Comparison of ENCODE assay signal across 8 cellular contexts in the genomic region with DNA sequence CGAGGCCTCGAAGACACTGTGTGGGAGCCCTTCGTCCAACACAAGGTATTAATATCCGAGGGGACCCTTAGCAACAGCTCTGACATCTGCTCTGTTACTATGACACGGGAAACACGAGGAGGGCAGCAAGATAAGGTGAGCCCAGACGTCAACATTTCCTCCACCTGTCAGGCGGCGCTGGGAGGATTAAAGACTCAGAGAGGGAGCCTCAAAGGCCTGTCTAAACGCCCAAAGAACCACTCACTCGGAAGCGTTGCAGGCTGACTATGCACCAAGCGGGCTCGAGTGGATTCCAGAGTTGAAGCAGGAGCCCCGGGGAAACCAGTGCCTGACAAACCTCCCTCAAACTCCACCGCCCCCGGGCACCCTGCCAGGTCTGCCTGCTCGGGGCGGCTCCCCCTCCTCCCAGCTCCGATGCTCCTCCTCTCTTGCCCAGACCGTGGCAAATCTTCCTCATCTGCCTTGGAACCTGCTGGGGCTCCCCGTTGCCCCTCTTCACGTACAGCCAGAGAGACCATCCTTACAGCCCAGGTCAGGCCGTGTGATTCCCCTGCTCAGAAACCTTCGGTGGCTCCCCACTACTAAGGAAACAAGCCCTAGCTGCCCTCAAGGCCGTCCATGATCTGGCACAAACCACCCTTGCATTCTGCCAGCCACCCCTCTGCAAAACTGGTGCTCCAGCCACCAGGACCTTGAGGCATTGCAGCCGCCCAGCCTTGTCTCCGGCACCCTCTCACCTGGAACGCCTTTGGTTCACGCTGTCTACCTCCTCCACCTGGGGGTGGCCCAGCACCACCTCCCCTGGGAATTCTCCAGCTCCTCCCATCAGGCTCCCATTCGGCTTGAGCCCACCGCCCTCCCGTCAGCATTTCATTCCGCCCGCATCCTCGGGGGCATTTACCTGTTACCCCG. TPM values are rescaled to one million over a fixed set of nuclear protein-coding genes. Genes with fewer than 3 reads are reported as not detected.
DNase-seq lines count a peak whose midpoint lies in the region; ATAC-seq lines count a peak whose summit lies in the region.

No MANE protein-coding gene starts in this region.

- DNase-seq in DMS53 treated with DMSO at 0.1 percent for 48 hours (lab: John Stamatoyannopoulos, UW; ENCODE audit: unreplicated experiment) (peak; percentile 19), NCI-H524 (lab: John Stamatoyannopoulos, UW) (peak; percentile 82 to 90), sciatic nerve (ENCODE audit: low spot score) (peak; percentile 84), NOMO-1 treated with dmso at 0.1 percent for 144 hours (lab: John Stamatoyannopoulos, UW; ENCODE audit: unreplicated experiment) (no peak), HuH-7 (ENCODE audit: low spot score) (no peak)

- H3K27ac ChIP-seq in esophagus (ENCODE audit: low read depth in 2 of 2, low read length in 1 of 2), result peak overlapping the region; percentile 16 to 21

- no peaks in the 10 kb centered on the region for H3K27me3 ChIP-seq in esophagus (ENCODE audit: control insufficient read depth in 1 of 2, insufficient read depth in 2 of 2, low read length in 2 of 2)

- H3K9me3 ChIP-seq in esophagus (ENCODE audit: control insufficient read depth in 2 of 2, insufficient read depth in 1 of 2, low read depth in 1 of 2, low read length in 1 of 2), result no peaks in the 10 kb centered on the region

- WGBS in esophagus, 2 donors, result 35 to 39% methylated on average over 37 of the region's 37 CpGs

- ATAC-seq in sciatic nerve (no peak), GM18498 (IDR thresholded peaks at IDR 0.05; ENCODE audit: unreplicated experiment) (no peak), GM21723 (IDR thresholded peaks at IDR 0.05; ENCODE audit: unreplicated experiment) (no peak)

- H3K4me3 ChIP-seq in esophagus (ENCODE audit: low read depth in 1 of 2, low read length in 2 of 2), result no peak overlapping the region

- peaks cover 0 to 30% of the 10 kb centered on the region in 2 donors for H3K4me1 ChIP-seq in esophagus (ENCODE audit: control insufficient read depth in 2 of 2, insufficient read depth in 2 of 2, low read length in 1 of 2)

- intact Hi-C loops in sciatic nerve (cut with DNase I), result no loop called here

- no peaks in the 10 kb centered on the region for H3K36me3 ChIP-seq in esophagus (ENCODE audit: control insufficient read depth in 2 of 2, insufficient read depth in 2 of 2, low read length in 1 of 2)

RNA-seq across cellular contexts. Expression of a gene that starts 16.2 kb away (rescaled TPM):
- 1 to 10 TPM; 3.2 to 6.1 TPM for polyA plus RNA-seq in esophagus
- total RNA-seq in sciatic nerve, result 19.0 TPM

Comparison
In these comparisons a context has a peak if more than half of its experiments do, and no peak if none do; other contexts are left out.
1. DNase-seq: peak in DMS53 treated with DMSO at 0.1 percent for 48 hours (single experiment), NCI-H524 (2 of 2) and sciatic nerve (single experiment); none in NOMO-1 treated with dmso at 0.1 percent for 144 hours (single experiment) and HuH-7 (single experiment).